Comparison of ENCODE assay signal across 8 cellular contexts in genomic region chr20:56202493-56203077, GRCh38. TPM values are rescaled to one million over a fixed set of nuclear protein-coding genes. Genes with fewer than 3 reads are reported as not detected.
DNase-seq lines count a peak whose midpoint lies in the region; ATAC-seq, FAIRE-seq and TF ChIP-seq lines count a peak whose summit lies in the region.

No MANE protein-coding gene starts in this region.

- TF ChIP-seq RAD21 in HepG2 (CRISPR knock-in tag; IDR thresholded peaks at IDR 0.05) = no peak

- H3K4me3 ChIP-seq in astrocyte of the spinal cord (ENCODE audit: low read depth, low read length) (no peak overlapping the region), HepG2 (replicated peaks in 1 of 3; ENCODE audit: insufficient read depth in 1 of 3, low read depth in 2 of 3, low read length in 3 of 3) (no peak overlapping the region), suprapubic skin (no peak overlapping the region)

- CTCF ChIA-PET in HepG2 (lab: Yijun Ruan, JAX; ENCODE audit: low intra/inter-chr PET ratio, low total read pairs) = interaction anchor here (1.2 to 1.4 kb wide), 2 partner anchors 45 to 375 kb away, joined by 3 to 4 read pairs; no protein-coding TSS in a partner anchor

- H4K20me1 ChIP-seq in HepG2 (ENCODE audit: insufficient read depth, low read length) = no peaks in the 10 kb centered on the region

- no TSS peak for BruUV-seq in HepG2 (replicated peaks; lab: Mats Ljungman, UMichigan)

- 11% methylated on average over 6 of the region's 6 CpGs for WGBS in HepG2 (ENCODE audit: low lambda C conversion rate)
- WGBS in suprapubic skin = 48% methylated on average over 6 of the region's 6 CpGs

- peak; percentile 48 for FAIRE-seq in HepG2 (lab: Jason Lieb, UNC)

- H3K36me3 ChIP-seq in HepG2 (replicated peaks in 1 of 2; ENCODE audit: control insufficient read depth in 1 of 2, insufficient read depth in 2 of 2, low read length in 2 of 2) (no peaks in the 10 kb centered on the region), suprapubic skin (no peaks in the 10 kb centered on the region)

- no peak overlapping the region for H3K27ac ChIP-seq in HepG2 (ENCODE audit: extremely low read length, insufficient read depth, low read length)
- no peak overlapping the region for H3K27ac ChIP-seq in suprapubic skin

- no peak overlapping the region for H3K4me2 ChIP-seq in HepG2 (ENCODE audit: low read depth, low read length)

- ATAC-seq in HepG2 = peak; percentile 81
- no peak for ATAC-seq in GM19395 (IDR thresholded peaks at IDR 0.05; ENCODE audit: unreplicated experiment)

- H3K79me2 ChIP-seq in HepG2 (ENCODE audit: insufficient read depth, low read length) = no peaks in the 10 kb centered on the region

- no peak overlapping the region for H2AFZ ChIP-seq in HepG2 (ENCODE audit: low read length)

- no peaks in the 10 kb centered on the region for H3K27me3 ChIP-seq in HepG2 (ENCODE audit: control insufficient read depth in 1 of 2, insufficient read depth in 2 of 2, low read length in 2 of 2)
- peaks cover 4% of the 10 kb centered on the region for H3K27me3 ChIP-seq in suprapubic skin

- H3K9me3 ChIP-seq in HepG2 (ENCODE audit: low read length) (peaks cover 47% of the 10 kb centered on the region), suprapubic skin (peaks cover 9% of the 10 kb centered on the region)

- no peak for TF ChIP-seq POLR2A in HepG2 (IDR thresholded peaks at IDR 0.05; ENCODE audit: insufficient read depth in 1 of 2, low read depth in 2 of 2, low read length in 2 of 2)
- TF ChIP-seq POLR2A in suprapubic skin (IDR thresholded peaks at IDR 0.05) = no peak

- DNase-seq in EH (ENCODE audit: low read depth) (peak; percentile 1), astrocyte of the spinal cord (ENCODE audit: low read depth, low spot score) (peak; percentile 4), HepG2 (ENCODE audit: low spot score) (peak; percentile 13), GOT3 (lab: John Stamatoyannopoulos, UW) (no peak), anterior cingulate cortex (lab: John Stamatoyannopoulos, UW) (no peak), suprapubic skin (ENCODE audit: low spot score in 2 of 2) (no peak)

- no peak for TF ChIP-seq EP300 in HepG2 (IDR thresholded peaks at IDR 0.05; ENCODE audit: low read depth in 2 of 2, low read length in 2 of 2)
- no peak for TF ChIP-seq EP300 in HepG2 (CRISPR knock-in tag; IDR thresholded peaks at IDR 0.05; ENCODE audit: borderline replicate concordance)
- no peak for TF ChIP-seq EP300 in suprapubic skin (IDR thresholded peaks at IDR 0.05)

- intact Hi-C loops in HepG2 (cut with micrococcal nuclease; ENCODE audit: unreplicated experiment) = loop anchor here (2.0 kb wide), 1 partner anchor 374 kb away; no protein-coding TSS in a partner anchor

- peak; percentile 30; the same call in 1 of the 2 replicates for TF ChIP-seq CTCF in LNCAP (IDR thresholded peaks at IDR 0.05)
- peak; percentile 27 for TF ChIP-seq CTCF in astrocyte of the spinal cord (IDR thresholded peaks at IDR 0.05; ENCODE audit: low read depth, low read length)
- peak; percentile 66 for TF ChIP-seq CTCF in HepG2 (CRISPR knock-in tag; IDR thresholded peaks at IDR 0.05)
- peak in 1 of 2 donors; percentile 37 for TF ChIP-seq CTCF in suprapubic skin (IDR thresholded peaks at IDR 0.05)

- POLR2A ChIA-PET in HepG2 (lab: Yijun Ruan, JAX) = no interaction called here

- no peak overlapping the region for H3K9ac ChIP-seq in HepG2 (ENCODE audit: insufficient read depth, low read depth, low read length)

- H3K4me1 ChIP-seq in HepG2 (ENCODE audit: insufficient read depth, low read length) (no peaks in the 10 kb centered on the region), suprapubic skin (peaks cover 2% of the 10 kb centered on the region)

- in situ Hi-C loops in astrocyte of the spinal cord (cut with HindIII; ENCODE audit: low sequenced_read_pairs) = no loop called here
- in situ Hi-C loops in HepG2 (cut with HindIII; ENCODE audit: extremely low pct_ligation_motif_present, low pct_unique_long_range_greater_than_20kb) = no loop called here

TF ChIP-seq in HepG2, 621 proteins besides CTCF, POLR2A, EP300 and RAD21:
- TF ChIP-seq SMC3 (IDR thresholded peaks at IDR 0.05; ENCODE audit: low read length) (peak; percentile 34; the same call in 1 of the 2 replicates), STAG1 (CRISPR knock-in tag; IDR thresholded peaks at IDR 0.05) (peak; percentile 64), XRCC5 (optimal IDR thresholded peaks at IDR 0.05; ENCODE audit: low read length) (no peak), POLR2G (IDR thresholded peaks at IDR 0.05; ENCODE audit: low read depth, low read length) (no peak)

RNA-seq across cellular contexts. Expression of gene MC3R, which starts 45.9 kb away (rescaled TPM):
- total RNA-seq in HepG2 (2016; rRNA removed; fragmentation: Illumina TruSeq; extraction: Trizol) = not detected in 2 replicates
- not detected in 2 replicates for total RNA-seq in HepG2 (2016; cell fraction: cytosol; rRNA removed; fragmentation: Illumina TruSeq; extraction: Trizol; ENCODE audit: low read depth)
- not detected in 2 replicates for total RNA-seq in HepG2 (2016; cell fraction: insoluble cytoplasmic fraction; rRNA removed; fragmentation: Illumina TruSeq; extraction: Trizol)
- not detected in 2 replicates for total RNA-seq in HepG2 (2016; cell fraction: membrane; rRNA removed; fragmentation: Illumina TruSeq; extraction: Trizol)
- not detected in 2 replicates for total RNA-seq in HepG2 (2016; cell fraction: nucleus; rRNA removed; fragmentation: Illumina TruSeq; extraction: Trizol)
- polyA plus RNA-seq in HepG2 (2011; rRNA removed) = not detected in 2 replicates
- polyA plus RNA-seq in HepG2 (2011; cell fraction: cytosol; rRNA removed) = not detected in 2 replicates
- not detected in 2 replicates for polyA plus RNA-seq in HepG2 (2011; cell fraction: nucleus; rRNA removed)
- polyA plus RNA-seq in HepG2 (2012) = not detected in 2 replicates
- polyA plus RNA-seq in HepG2 (2016; cell fraction: cytosol; fragmentation: Illumina TruSeq; extraction: Trizol; ENCODE audit: low read depth) = not detected in 2 replicates
- not detected in 2 replicates for polyA plus RNA-seq in HepG2 (2016; cell fraction: insoluble cytoplasmic fraction; fragmentation: Illumina TruSeq; extraction: Trizol; ENCODE audit: low read depth)
- polyA plus RNA-seq in HepG2 (2016; cell fraction: membrane; fragmentation: Illumina TruSeq; extraction: Trizol; ENCODE audit: low read depth) = not detected in 2 replicates
- polyA plus RNA-seq in HepG2 (2016; cell fraction: nucleus; fragmentation: Illumina TruSeq; extraction: Trizol; ENCODE audit: insufficient read depth, low read depth) = not detected in 2 replicates
- not detected in 2 replicates for polyA minus RNA-seq in HepG2 (2011; rRNA and poly(A)+ RNA removed; ENCODE audit: low replicate concordance)
- not detected in 2 replicates for polyA minus RNA-seq in HepG2 (2011; cell fraction: cytosol; rRNA and poly(A)+ RNA removed)
- polyA minus RNA-seq in HepG2 (2011; cell fraction: nucleus; rRNA and poly(A)+ RNA removed) = not detected in 2 replicates
- total RNA-seq in suprapubic skin = not detected

Comparison
In these comparisons a context has a peak if more than half of its experiments do, and no peak if none do; other contexts are left out.
1. DNase-seq: peak in EH (single experiment), astrocyte of the spinal cord (single experiment) and HepG2 (single experiment); none in GOT3 (single experiment), anterior cingulate cortex (0 of 58) and suprapubic skin (0 of 2).